9 cellular contexts compared by ENCODE assay signal in genomic region chr6:131780600-131780999, GRCh38. TPM values are rescaled to one million over a fixed set of nuclear protein-coding genes. Genes with fewer than 3 reads are reported as not detected.
"Had no signal": no experiment of that assay in that cellular context is flagged by ENCODE, and none has a peak within 500 bp of the region (broad histone marks: within the 10 kb centered on the region; RNA-seq: fewer than 3 reads in every experiment).

No MANE protein-coding gene starts in this region.

- DNase-seq: GDM1, GF-D8 had no signal

- H3K4me3 ChIP-seq: GM12878 had no signal

- ATAC-seq: GM12878 had no signal

- FAIRE-seq: G401.6, GM12878, GM12891, GM12892, GM18507, GM19239 had no signal

RNA-seq across cellular contexts. Expression of gene ENPP1, which starts 27.2 kb away (rescaled TPM):
- total RNA-seq: G401 had no signal
